ENCODE assay signal across 8 cellular contexts in the genomic region with DNA sequence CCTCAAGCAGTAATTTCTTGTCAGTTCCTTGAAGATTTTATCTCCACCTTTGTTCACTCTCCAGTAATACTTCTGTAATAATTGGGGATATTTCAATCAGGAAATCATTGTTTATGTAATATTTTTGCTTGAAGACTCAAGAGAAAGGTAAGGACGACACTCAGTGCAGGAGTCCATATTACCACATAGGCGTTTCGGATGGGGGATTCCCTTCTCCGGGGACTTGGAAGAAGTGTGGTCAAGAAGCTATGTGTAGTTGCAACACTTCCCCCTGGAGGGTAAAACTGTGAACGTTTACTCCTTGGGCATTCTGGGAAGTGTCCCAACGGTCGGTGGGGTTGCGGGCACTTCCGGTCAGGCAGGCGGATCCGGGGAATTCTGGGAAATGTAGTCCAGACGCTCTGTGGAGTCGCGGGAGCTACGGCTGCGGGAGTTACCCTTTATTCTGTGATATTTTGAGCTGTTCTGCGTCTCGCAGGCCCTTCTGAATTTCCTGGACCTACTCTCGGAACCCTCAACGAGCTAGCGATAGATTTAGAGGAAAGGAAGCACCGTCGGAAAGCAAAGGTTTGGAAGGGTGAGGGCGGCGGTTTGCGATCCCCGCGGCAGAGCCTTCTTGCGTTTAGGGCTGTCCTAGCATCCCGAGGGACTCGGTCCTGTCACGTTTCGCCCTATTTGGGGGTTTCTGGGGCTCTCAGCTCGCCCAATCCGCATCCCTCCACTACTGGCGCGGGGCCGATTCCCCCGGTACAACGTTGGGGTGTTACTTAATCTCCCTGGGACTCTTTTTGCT. TPM values are rescaled to one million over a fixed set of nuclear protein-coding genes. Genes with fewer than 3 reads are reported as not detected.
DNase-seq lines count a peak whose midpoint lies in the region; ATAC-seq and TF ChIP-seq lines count a peak whose summit lies in the region.

A gene (plus strand): TSS at position 395 of the 793 bp plus-strand sequence. CDS start 11,499 bp downstream, outside the sequence.

- H3K27ac ChIP-seq in PC-3 (ENCODE audit: low read length) = no peak within 1 kb of the TSS

- peak within 1 kb of the TSS; percentile 96 to 99 (median 98) for H3K4me3 Mint-ChIP-seq in naive B cell
- peak within 1 kb of the TSS; percentile 91 to 99 for H3K4me3 Mint-ChIP-seq in stimulated activated naive B cell treated with anti-CD40 and anti-IgM and Interleukin-4, amounts not matched to agents 10 μg/mL and 1 μg/mL and 100 μg/mL, for 72 hours

- H3K9me3 Mint-ChIP-seq in naive B cell = peaks cover 19 to 60% (median 43%) of the 10 kb centered on the region in 7 donors
- peaks cover 39 to 42% of the 10 kb centered on the region in 2 donors for H3K9me3 Mint-ChIP-seq in stimulated activated naive B cell treated with anti-CD40 and anti-IgM and Interleukin-4, amounts not matched to agents 10 μg/mL and 1 μg/mL and 100 μg/mL, for 72 hours

- peak; percentile 53 for TF ChIP-seq CTCF in PC-3 (conservative IDR thresholded peaks at IDR 0.05; ENCODE audit: low read depth, low read length)
- TF ChIP-seq CTCF in fibroblast of mammary gland (conservative IDR thresholded peaks at IDR 0.05; ENCODE audit: control insufficient read depth, insufficient read depth, low read depth, low read length) = peak; percentile 45

- BruUV-seq in PC-3 (replicated peaks; lab: Mats Ljungman, UMichigan) = TSS peak; percentile 82

- ATAC-seq in GM21447 (IDR thresholded peaks at IDR 0.05; ENCODE audit: unreplicated experiment) (peak; percentile 87), PC-3 (peak; percentile 96), naive B cell (ENCODE audit: low read depth in 2 of 2) (peak; percentile 72 to 80)
- peak; percentile 98 for ATAC-seq in stimulated activated naive B cell treated with anti-CD40 and anti-IgM and Interleukin-4, amounts not matched to agents 10 μg/mL and 1 μg/mL and 100 μg/mL, for 72 hours (replicated peaks)

- peaks cover 28 to 37% (median 29%) of the 10 kb centered on the region in 3 donors for H3K27me3 Mint-ChIP-seq in naive B cell
- peaks cover 30 to 35% of the 10 kb centered on the region in 2 donors for H3K27me3 Mint-ChIP-seq in stimulated activated naive B cell treated with anti-CD40 and anti-IgM and Interleukin-4, amounts not matched to agents 10 μg/mL and 1 μg/mL and 100 μg/mL, for 72 hours

- H3K9me2 ChIP-seq in PC-3 (replicated peaks; ENCODE audit: low read length) = no peaks in the 10 kb centered on the region

- DNase-seq in DMS 273 (lab: John Stamatoyannopoulos, UW; ENCODE audit: unreplicated experiment) (peak; percentile 97), HuH-7 (ENCODE audit: low spot score) (peak; percentile 85), PC-3 (peak; percentile 93), activated T-helper 1 cell treated with Interleukin-2 at 50 U/mL for 16 hours (ENCODE audit: low read depth) (peak; percentile 17), fibroblast of mammary gland (ENCODE audit: low read depth) (peak; percentile 99), naive B cell (peak; percentile 45)
- peak; percentile 77 for DNase-seq in stimulated activated naive B cell treated with anti-CD40 and anti-IgM and Interleukin-4, amounts not matched to agents 10 μg/mL and 1 μg/mL and 100 μg/mL, for 72 hours

- peaks cover 11 to 54% of the 10 kb centered on the region in 2 donors for H3K36me3 Mint-ChIP-seq in naive B cell
- peaks cover 25 to 39% of the 10 kb centered on the region in 2 donors for H3K36me3 Mint-ChIP-seq in stimulated activated naive B cell treated with anti-CD40 and anti-IgM and Interleukin-4, amounts not matched to agents 10 μg/mL and 1 μg/mL and 100 μg/mL, for 72 hours

- H3K9ac ChIP-seq in PC-3 (ENCODE audit: low read length) = peak within 1 kb of the TSS; percentile 61

- H3K4me2 ChIP-seq in PC-3 (ENCODE audit: low read length) = peak within 1 kb of the TSS; percentile 97

- H2AFZ ChIP-seq in PC-3 (ENCODE audit: low read length) = peak within 1 kb of the TSS; percentile 96

- peak within 1 kb of the TSS; percentile 62 to 94 (median 86) for H3K27ac Mint-ChIP-seq in naive B cell
- H3K27ac Mint-ChIP-seq in stimulated activated naive B cell treated with anti-CD40 and anti-IgM and Interleukin-4, amounts not matched to agents 10 μg/mL and 1 μg/mL and 100 μg/mL, for 72 hours = peak within 1 kb of the TSS; percentile 93

- H4K20me1 ChIP-seq in PC-3 (ENCODE audit: low read length) = no peaks in the 10 kb centered on the region

- POLR2A ChIA-PET in PC-3 (lab: Charles Lee; ENCODE audit: unreplicated experiment) = interaction anchor here (0.7 kb wide), 1 partner anchor 191 kb away, joined by 4 read pairs; no protein-coding TSS in a partner anchor

- H3K4me3 ChIP-seq in PC-3 (ENCODE audit: low read length) (peak within 1 kb of the TSS; percentile 85), fibroblast of mammary gland (ENCODE audit: control insufficient read depth, low read depth, low read length) (peak within 1 kb of the TSS; percentile 96)

- H3K9me3 ChIP-seq in PC-3 (ENCODE audit: low read length) = no peaks in the 10 kb centered on the region

- intact Hi-C loops in PC-3 (cut with micrococcal nuclease) = loop anchor here (2.0 to 10.0 kb wide), 2 partner anchors 16 to 144 kb away; a partner anchor contains a TSS

- H3K79me2 ChIP-seq in PC-3 (ENCODE audit: low read length) = no peaks in the 10 kb centered on the region

- H3K27me3 ChIP-seq in PC-3 (ENCODE audit: low read length) = no peaks in the 10 kb centered on the region

- H3K4me1 Mint-ChIP-seq in naive B cell = peaks cover 7 to 17% (median 10%) of the 10 kb centered on the region in 3 donors
- H3K4me1 Mint-ChIP-seq in stimulated activated naive B cell treated with anti-CD40 and anti-IgM and Interleukin-4, amounts not matched to agents 10 μg/mL and 1 μg/mL and 100 μg/mL, for 72 hours = peaks cover 4 to 5% of the 10 kb centered on the region in 2 donors

- no peaks in the 10 kb centered on the region for H3K36me3 ChIP-seq in PC-3 (ENCODE audit: low read depth, low read length)

- no peaks in the 10 kb centered on the region for H3F3A ChIP-seq in PC-3 (ENCODE audit: low read length, unreplicated experiment)

- H3K4me1 ChIP-seq in PC-3 (ENCODE audit: insufficient read depth, low read length) = no peaks in the 10 kb centered on the region

- CTCF ChIA-PET in PC-3 (lab: Charles Lee) = interaction anchor here (1.0 kb wide), 1 partner anchor 16 kb away, joined by 4 read pairs; a partner anchor contains a TSS

RNA-seq across cellular contexts. Expression of the gene that starts here (rescaled TPM):
- total RNA-seq in PC-3 (2014; rRNA removed) = 0.55 and 2.1 TPM in 2 replicates
- polyA plus RNA-seq in naive B cell (ENCODE audit: low read depth in 6 of 6) = 1 to 10 TPM in 2 of 6 donors, under 1 TPM in 3, not detected in 1; 0.41 to 4.6 (median 0.97) TPM

Comparison
In these comparisons a context has a peak if more than half of its experiments do, and no peak if none do; other contexts are left out.
1. DNase-seq: peak in every context shown above with its lines; median percentile 99 in fibroblast of mammary gland; 97 in DMS 273; 93 in PC-3; 85 in HuH-7; 77 in stimulated activated naive B cell treated with anti-CD40 and anti-IgM and Interleukin-4, amounts not matched to agents 10 μg/mL and 1 μg/mL and 100 μg/mL, for 72 hours; 45 in naive B cell; 17 in activated T-helper 1 cell treated with Interleukin-2 at 50 U/mL for 16 hours.